ENCODE assay signal across 7 cellular contexts in the genomic region with DNA sequence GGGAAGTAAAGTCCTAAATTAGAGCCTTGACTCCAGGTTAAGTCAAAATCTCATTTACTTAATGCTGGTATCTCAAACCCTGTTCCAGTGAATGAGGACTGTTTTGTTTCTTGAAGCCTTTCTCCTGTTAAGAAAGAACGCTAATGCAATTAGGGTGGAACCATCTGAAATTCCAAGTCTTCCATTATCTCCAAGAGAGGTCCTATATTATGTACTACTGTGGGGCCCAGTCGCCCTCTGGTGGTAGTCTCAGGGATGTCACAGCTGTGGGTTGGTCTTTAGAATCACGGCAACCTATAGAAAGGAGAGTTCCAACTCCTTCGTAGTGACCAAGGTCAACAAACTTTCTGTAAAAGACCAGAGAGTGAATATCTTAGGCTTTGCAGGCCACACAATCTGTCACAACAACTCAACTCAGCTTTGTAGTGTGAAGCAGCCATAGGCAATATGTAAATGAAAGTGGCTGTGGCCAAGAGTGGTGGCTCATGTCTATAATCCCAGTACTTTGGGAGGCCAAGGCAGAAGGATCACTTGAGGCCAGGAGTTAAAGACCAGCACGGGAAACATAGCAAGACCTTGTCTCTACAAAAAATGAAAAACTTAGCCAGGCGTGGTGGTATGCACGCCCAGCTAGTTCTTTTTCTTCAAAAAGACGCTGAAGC. TPM values are rescaled to one million over a fixed set of nuclear protein-coding genes. Genes with fewer than 3 reads are reported as not detected.
A peak's percentile ranks its signal among the peaks of the same experiment; 100 is the strongest.
DNase-seq lines count a peak whose midpoint lies in the region; TF ChIP-seq lines count a peak whose summit lies in the region.

No MANE protein-coding gene starts in this region.

- H3K9me3 Mint-ChIP-seq in HFFc6 = no peaks in the 10 kb centered on the region

- no peaks in the 10 kb centered on the region for H3K27me3 ChIP-seq in kidney epithelial cell (ENCODE audit: control insufficient read depth, insufficient read depth, low read length)

- H3K36me3 Mint-ChIP-seq in HFFc6 (ENCODE audit: low read depth) = peaks cover 27% of the 10 kb centered on the region

- no peak overlapping the region for H3K4me3 Mint-ChIP-seq in HFFc6

- in situ Hi-C loops in T47D (cut with HindIII; ENCODE audit: low pct_unique_long_range_greater_than_20kb, low sequenced_read_pairs) = no loop called here

- H3K27ac Mint-ChIP-seq in HFFc6 = peak overlapping the region; percentile 34; the same call in 1 of the 2 replicates

- H3K4me3 ChIP-seq in WI38 (ENCODE audit: low read depth, low read length) (no peak overlapping the region), kidney epithelial cell (ENCODE audit: low read depth, low read length) (no peak overlapping the region)

- peak; percentile 46 for DNase-seq in HFFc6
- peak; percentile 34 for DNase-seq in NCI-H1694 treated with DMSO at 0.1 percent for 48 hours (lab: John Stamatoyannopoulos, UW)
- DNase-seq in T47D (ENCODE audit: low read depth in 1 of 2, low spot score in 1 of 2) = peak; percentile 59 to 89
- DNase-seq in kidney epithelial cell (ENCODE audit: low read depth) = no peak
- DNase-seq in stimulated activated CD4-positive, alpha-beta T cell treated with anti-CD3 and anti-CD28 coated beads, Interleukin-2, amount 100 ng/mL, for 4 hours (ENCODE audit: low read depth) = peak; percentile 50

- H3K4me1 Mint-ChIP-seq in HFFc6 (ENCODE audit: low read depth) = peaks cover 5% of the 10 kb centered on the region; the same call in 1 of the 2 replicates

- H3K27me3 Mint-ChIP-seq in HFFc6 (ENCODE audit: insufficient read depth) = 0 out of 2 replicates have a peak, but pooled peaks cover 2% of the 10 kb centered on the region

- peak; percentile 91 for TF ChIP-seq CTCF in GM12873 (IDR thresholded peaks at IDR 0.05; ENCODE audit: insufficient read depth, low read depth, low read length, missing control alignments)
- peak; percentile 95 for TF ChIP-seq CTCF in HFFc6 (IDR thresholded peaks at IDR 0.05)
- TF ChIP-seq CTCF in WI38 (IDR thresholded peaks at IDR 0.05; ENCODE audit: low read depth, low read length) = peak; percentile 87
- TF ChIP-seq CTCF in kidney epithelial cell (IDR thresholded peaks at IDR 0.05; ENCODE audit: insufficient read depth, low read length, poor library complexity, severe bottlenecking) = peak; percentile 88

- peaks cover 2% of the 10 kb centered on the region for H3K36me3 ChIP-seq in kidney epithelial cell (ENCODE audit: control insufficient read depth, insufficient read depth, low read length)

RNA-seq across cellular contexts. Expression of a gene that starts 9.3 kb away (rescaled TPM):
- total RNA-seq in HFFc6 (2021; fragmentation: NEBNext Ultra II Directional; extraction: Animal tissue kit (Norgen Biotek cat#: 25700)) = 10 to 100 TPM; 10.8 to 14.2 (median 11.4) TPM
- total RNA-seq in kidney epithelial cell = 23.5 and 26.4 TPM in 2 replicates

RNA-seq across cellular contexts. Expression of a gene that starts 17.9 kb away (rescaled TPM):
- total RNA-seq in HFFc6 (2021; fragmentation: NEBNext Ultra II Directional; extraction: Animal tissue kit (Norgen Biotek cat#: 25700)) = under 1 TPM; 0.54 to 0.96 (median 0.80) TPM
- 1.0 and 1.5 TPM in 2 replicates for total RNA-seq in kidney epithelial cell
